16 cellular contexts compared by ENCODE assay signal in the genomic region with DNA sequence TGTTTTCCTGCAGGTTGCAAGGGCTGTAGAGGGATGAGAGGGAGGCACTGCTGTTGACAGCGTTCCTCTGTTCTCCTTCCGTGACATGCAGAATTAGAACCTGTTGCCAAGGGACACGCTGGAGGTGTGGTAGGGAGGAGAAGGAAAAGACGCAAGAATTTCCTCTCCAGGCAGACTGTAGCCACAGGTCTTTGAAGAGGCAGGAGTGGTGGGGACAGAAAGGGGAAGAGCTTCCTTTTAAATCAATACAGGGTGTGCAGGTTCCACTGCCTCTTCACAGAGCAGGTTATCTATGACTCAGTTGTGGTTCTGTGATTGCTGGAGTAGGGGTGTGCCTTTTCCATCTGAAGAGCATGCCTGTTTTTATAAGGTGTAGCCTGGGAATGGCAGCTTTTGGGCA.
DNase-seq lines count a peak whose midpoint lies in the region; ATAC-seq and TF ChIP-seq lines count a peak whose summit lies in the region.
"Had no signal": no experiment of that assay in that cellular context is flagged by ENCODE, and none has a peak within 500 bp of the region (broad histone marks: within the 10 kb centered on the region; RNA-seq: fewer than 3 reads in every experiment).

No MANE protein-coding gene starts in this region.

- peaks cover 13% of the 10 kb centered on the region for H3K4me1 Mint-ChIP-seq in T-helper 17 cell
- H3K4me1 Mint-ChIP-seq: memory B cell had no signal

- 69% methylated on average over 4 of the region's 4 CpGs for WGBS in mammary epithelial cell (ENCODE audit: low coverage, missing lambda C conversion rate)
- 24 to 40% methylated on average over 4 of the region's 4 CpGs for WGBS in thyroid gland, 2 donors

- dilution Hi-C loops in mammary epithelial cell (cut with HindIII; ENCODE audit: low sequenced_read_pairs): no loop called here

- in situ Hi-C loops in mammary epithelial cell (cut with MboI; ENCODE audit: low sequenced_read_pairs in 2 of 2): no loop called here

- ATAC-seq in T-helper 17 cell (no peak), HG02885 (IDR thresholded peaks at IDR 0.05; ENCODE audit: poor library complexity, unreplicated experiment) (no peak)
- ATAC-seq: activated T-cell treated with anti-CD3 and anti-CD28 coated beads, Interleukin-2, amount 50 U/mL, for 4 hours had no signal

- no peak overlapping the region for H3K27ac ChIP-seq in mammary epithelial cell (ENCODE audit: insufficient read depth, low read depth, low read length)
- H3K27ac ChIP-seq in breast epithelium: peak overlapping the region in 1 of 2 donors; percentile 29
- peak overlapping the region; percentile 84 to 88 (median 87) for H3K27ac ChIP-seq in thyroid gland

- peaks cover 13% of the 10 kb centered on the region for H3K79me2 ChIP-seq in mammary epithelial cell (ENCODE audit: insufficient read depth, low read length)

- TF ChIP-seq CTCF in mammary epithelial cell (conservative IDR thresholded peaks at IDR 0.05 in 1 of 2, IDR thresholded peaks at IDR 0.05 in 1 of 2; ENCODE audit: extremely low read depth in 1 of 2, insufficient read depth in 1 of 2, low read depth in 1 of 2, low read length in 2 of 2): no peak
- TF ChIP-seq CTCF in breast epithelium (IDR thresholded peaks at IDR 0.05): no peak
- no peak for TF ChIP-seq CTCF in thyroid gland (IDR thresholded peaks at IDR 0.05)
- no peak for TF ChIP-seq CTCF in BE2C (IDR thresholded peaks at IDR 0.05; ENCODE audit: low read depth, low read length)

- H3K27me3 ChIP-seq in mammary epithelial cell (ENCODE audit: insufficient read depth, low read length) (no peaks in the 10 kb centered on the region), breast epithelium (no peaks in the 10 kb centered on the region), thyroid gland (no peaks in the 10 kb centered on the region), H7 (ENCODE audit: control insufficient read depth, insufficient read depth, low read length) (no peaks in the 10 kb centered on the region), BE2C (no peaks in the 10 kb centered on the region)
- H3K27me3 ChIP-seq: pancreas had no signal

- CTCF ChIA-PET in mammary epithelial cell (lab: Charles Lee; ENCODE audit: low non-redundant PET): no interaction called here

- peaks cover 18% of the 10 kb centered on the region for H3K36me3 ChIP-seq in mammary epithelial cell (ENCODE audit: insufficient read depth, low read length)
- no peaks in the 10 kb centered on the region for H3K36me3 ChIP-seq in breast epithelium
- peaks cover 3 to 7% of the 10 kb centered on the region in 2 donors for H3K36me3 ChIP-seq in thyroid gland
- no peaks in the 10 kb centered on the region for H3K36me3 ChIP-seq in H7 (replicated peaks; ENCODE audit: control insufficient read depth, insufficient read depth, low read length)
- H3K36me3 ChIP-seq in BE2C: no peaks in the 10 kb centered on the region
- H3K36me3 ChIP-seq: pancreas had no signal

- H3K4me3 ChIP-seq in mammary epithelial cell (replicated peaks in 1 of 3; ENCODE audit: insufficient read depth in 1 of 3, low read depth in 2 of 3, low read length in 3 of 3) (no peak overlapping the region), breast epithelium (no peak overlapping the region), thyroid gland (replicated peaks in 1 of 3) (no peak overlapping the region), H7 (ENCODE audit: insufficient read depth, low read depth, low read length) (no peak overlapping the region), BE2C (ENCODE audit: low read depth, low read length) (no peak overlapping the region)
- H3K4me3 ChIP-seq: pancreas had no signal

- no peak overlapping the region for H2AFZ ChIP-seq in mammary epithelial cell (ENCODE audit: low read depth, low read length)

- H3K4me1 ChIP-seq in mammary epithelial cell (ENCODE audit: insufficient read depth, low read length) (peaks cover 55% of the 10 kb centered on the region), breast epithelium (peaks cover 0 to 5% of the 10 kb centered on the region in 2 donors), thyroid gland (peaks cover 62 to 71% of the 10 kb centered on the region in 2 donors), BE2C (no peaks in the 10 kb centered on the region)

- peak; percentile 79 for DNase-seq in mammary epithelial cell
- DNase-seq in breast epithelium (ENCODE audit: low spot score in 2 of 2): no peak
- DNase-seq in T-helper 17 cell: no peak
- DNase-seq in kidney tubule cell (ENCODE audit: low spot score): peak; percentile 78
- DNase-seq in thyroid gland: peak; percentile 49 to 59
- no peak for DNase-seq in H7
- no peak for DNase-seq in BE2C
- DNase-seq: activated CD4-positive, alpha-beta T cell treated with anti-CD3 and anti-CD28 coated beads, Interleukin-2, amount 50 U/mL, for 1 hour; activated T-cell treated with anti-CD3 and anti-CD28 coated beads, Interleukin-2, amount 50 U/mL, for 4 hours; anterior cingulate cortex; NCI-H2029 treated with DMSO at 0.1 percent for 48 hours; NCI-H774; pancreas had no signal

- TF ChIP-seq POLR2A in breast epithelium (IDR thresholded peaks at IDR 0.05) (no peak), thyroid gland (IDR thresholded peaks at IDR 0.05) (no peak)

- no peak overlapping the region for H3K4me2 ChIP-seq in mammary epithelial cell (ENCODE audit: insufficient read depth, low read depth, low read length)

- no peaks in the 10 kb centered on the region for H4K20me1 ChIP-seq in mammary epithelial cell (ENCODE audit: insufficient read depth, low read length)

- no peak overlapping the region for H3K9ac ChIP-seq in mammary epithelial cell (ENCODE audit: insufficient read depth, low read length)

- no peak overlapping the region for H3K27ac Mint-ChIP-seq in T-helper 17 cell
- H3K27ac Mint-ChIP-seq: memory B cell; stimulated activated naive CD8-positive, alpha-beta T cell treated with anti-CD3 and anti-CD28 coated beads, Interleukin-15, Interleukin-2, amounts not matched to agents 100 ng/mL and 50 ng/mL, for 24 hours had no signal

- peak overlapping the region; percentile 45 for H3K4me3 Mint-ChIP-seq in T-helper 17 cell
- H3K4me3 Mint-ChIP-seq: activated T-cell treated with anti-CD3 and anti-CD28 coated beads, Interleukin-2, amount 50 U/mL, for 4 hours; memory B cell; stimulated activated naive CD8-positive, alpha-beta T cell treated with anti-CD3 and anti-CD28 coated beads, Interleukin-15, Interleukin-2, amounts not matched to agents 100 ng/mL and 50 ng/mL, for 24 hours had no signal

- H3K9me3 ChIP-seq in mammary epithelial cell (replicated peaks; ENCODE audit: insufficient read depth, low read length) (no peaks in the 10 kb centered on the region), breast epithelium (no peaks in the 10 kb centered on the region), T-helper 17 cell (ENCODE audit: control insufficient read depth, low read length, poor library complexity, severe bottlenecking) (no peaks in the 10 kb centered on the region), thyroid gland (no peaks in the 10 kb centered on the region), BE2C (no peaks in the 10 kb centered on the region)
- H3K9me3 ChIP-seq: pancreas had no signal

- no TSS peak for BruUV-seq in mammary epithelial cell (replicated peaks; lab: Mats Ljungman, UMichigan)

- intact Hi-C loops in mammary epithelial cell (cut with micrococcal nuclease) (no loop called here), breast epithelium (cut with DNase I; ENCODE audit: low total_unique reads) (no loop called here), thyroid gland (cut with DNase I) (no loop called here)

- peaks cover 2% of the 10 kb centered on the region for H3K36me3 Mint-ChIP-seq in T-helper 17 cell (ENCODE audit: low read depth)
- H3K36me3 Mint-ChIP-seq: memory B cell had no signal

- peaks cover 22% of the 10 kb centered on the region for H3K27me3 Mint-ChIP-seq in T-helper 17 cell
- H3K27me3 Mint-ChIP-seq: stimulated activated naive CD8-positive, alpha-beta T cell treated with anti-CD3 and anti-CD28 coated beads, Interleukin-15, Interleukin-2, amounts not matched to agents 100 ng/mL and 50 ng/mL, for 24 hours had no signal

Comparison
In these comparisons a context has a peak if more than half of its experiments do, and no peak if none do; other contexts are left out.
1. DNase-seq: peak in mammary epithelial cell (single experiment), kidney tubule cell (single experiment) and thyroid gland (2 of 2); none in breast epithelium (0 of 2), T-helper 17 cell (0 of 3), H7 (single experiment) and BE2C (single experiment).